In the genomic region with DNA sequence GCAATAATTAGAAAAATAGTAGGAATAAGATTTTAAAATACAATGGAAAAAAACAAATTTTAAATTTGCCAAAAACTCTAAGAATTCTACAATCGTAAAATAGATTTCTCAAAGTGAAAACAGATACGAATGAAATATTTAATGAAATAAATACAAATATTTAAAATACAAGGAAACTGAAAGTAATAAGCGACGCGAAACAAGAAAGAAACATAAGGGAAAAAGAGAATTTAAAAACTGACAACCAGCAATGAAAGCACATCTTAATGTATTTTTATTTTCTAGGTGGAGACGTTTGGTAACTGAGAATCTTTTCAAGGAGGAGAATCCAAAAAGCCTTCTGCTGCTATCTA, we compare ENCODE assay signal across 8 cellular contexts. TPM values are rescaled to one million over a fixed set of nuclear protein-coding genes. Genes with fewer than 3 reads are reported as not detected.
DNase-seq lines count a peak whose midpoint lies in the region; ATAC-seq and TF ChIP-seq lines count a peak whose summit lies in the region.

No MANE protein-coding gene starts in this region.

- no peaks in the 10 kb centered on the region for H3K36me3 ChIP-seq in vagina

- H3K4me1 ChIP-seq in vagina, result no peaks in the 10 kb centered on the region

- peak overlapping the region; percentile 99 for H3K27ac Mint-ChIP-seq in stimulated activated naive CD8-positive, alpha-beta T cell treated with anti-CD3 and anti-CD28 coated beads, Interleukin-15, Interleukin-2, amounts not matched to agents 100 ng/mL and 50 ng/mL, for 24 hours
- H3K27ac Mint-ChIP-seq in mesothelial cell of epicardium, result peak overlapping the region; percentile 79

- ATAC-seq in stimulated activated naive CD8-positive, alpha-beta T cell treated with anti-CD3 and anti-CD28 coated beads, Interleukin-15, Interleukin-2, amounts not matched to agents 100 U/mL and 50 U/mL, for 24 hours, result no peak
- no peak for ATAC-seq in GM21390 (IDR thresholded peaks at IDR 0.05; ENCODE audit: unreplicated experiment)

- no peaks in the 10 kb centered on the region for H3K9me3 Mint-ChIP-seq in stimulated activated naive CD8-positive, alpha-beta T cell treated with anti-CD3 and anti-CD28 coated beads, Interleukin-15, Interleukin-2, amounts not matched to agents 100 ng/mL and 50 ng/mL, for 24 hours
- no peaks in the 10 kb centered on the region for H3K9me3 Mint-ChIP-seq in mesothelial cell of epicardium

- no peaks in the 10 kb centered on the region for H3K9me3 ChIP-seq in vagina

- no peaks in the 10 kb centered on the region for H3K27me3 Mint-ChIP-seq in stimulated activated naive CD8-positive, alpha-beta T cell treated with anti-CD3 and anti-CD28 coated beads, Interleukin-15, Interleukin-2, amounts not matched to agents 100 ng/mL and 50 ng/mL, for 24 hours
- peaks cover 86% of the 10 kb centered on the region for H3K27me3 Mint-ChIP-seq in mesothelial cell of epicardium (ENCODE audit: low read depth)

- H3K4me3 ChIP-seq in cardiac fibroblast (replicated peaks in 1 of 2; ENCODE audit: low read depth in 2 of 2, low read length in 2 of 2) (peak overlapping the region; percentile 56 to 59), vagina (peak overlapping the region; percentile 49 to 58)

- TF ChIP-seq POLR2A in vagina (IDR thresholded peaks at IDR 0.05), result no peak

- H3K27ac ChIP-seq in vagina, result peak overlapping the region; percentile 83

- no peaks in the 10 kb centered on the region for H3K36me3 Mint-ChIP-seq in stimulated activated naive CD8-positive, alpha-beta T cell treated with anti-CD3 and anti-CD28 coated beads, Interleukin-15, Interleukin-2, amounts not matched to agents 100 ng/mL and 50 ng/mL, for 24 hours (ENCODE audit: low read depth)
- H3K36me3 Mint-ChIP-seq in mesothelial cell of epicardium, result no peaks in the 10 kb centered on the region

- TF ChIP-seq CTCF in cardiac fibroblast (IDR thresholded peaks at IDR 0.05; ENCODE audit: low read depth, low read length) (no peak), mesothelial cell of epicardium (IDR thresholded peaks at IDR 0.05; ENCODE audit: unreplicated experiment) (no peak), vagina (IDR thresholded peaks at IDR 0.05) (no peak)

- peaks cover 66% of the 10 kb centered on the region for H3K4me1 Mint-ChIP-seq in stimulated activated naive CD8-positive, alpha-beta T cell treated with anti-CD3 and anti-CD28 coated beads, Interleukin-15, Interleukin-2, amounts not matched to agents 100 ng/mL and 50 ng/mL, for 24 hours (ENCODE audit: low read depth)
- H3K4me1 Mint-ChIP-seq in mesothelial cell of epicardium, result peaks cover 34% of the 10 kb centered on the region

- intact Hi-C loops in vagina (cut with DNase I), result loop anchor here (5.0 kb wide), 1 partner anchor 87 kb away; no protein-coding TSS in a partner anchor

- no peak for DNase-seq in stimulated activated naive CD8-positive, alpha-beta T cell treated with anti-CD3 and anti-CD28 coated beads, Interleukin-15, Interleukin-2, amounts not matched to agents 100 U/mL and 50 U/mL, for 24 hours
- no peak for DNase-seq in cardiac fibroblast (ENCODE audit: low read depth in 2 of 2)
- DNase-seq in mesothelial cell of epicardium (ENCODE audit: low spot score in 2 of 2, unreplicated experiment in 2 of 2), result no peak
- DNase-seq in vagina (ENCODE audit: extremely low spot score in 2 of 2), result no peak
- DNase-seq in GM03348 (ENCODE audit: low spot score), result no peak
- DNase-seq in effector CD8-positive, alpha-beta T cell (lab: John Stamatoyannopoulos, UW), result no peak

- peak overlapping the region; percentile 91 for H3K4me3 Mint-ChIP-seq in stimulated activated naive CD8-positive, alpha-beta T cell treated with anti-CD3 and anti-CD28 coated beads, Interleukin-15, Interleukin-2, amounts not matched to agents 100 ng/mL and 50 ng/mL, for 24 hours
- H3K4me3 Mint-ChIP-seq in mesothelial cell of epicardium, result peak overlapping the region; percentile 71

- no peaks in the 10 kb centered on the region for H3K27me3 ChIP-seq in vagina

RNA-seq across cellular contexts. Expression of gene ANXA2R, which starts 1.0 kb away (rescaled TPM):
- 1.4 to 1.9 TPM (median 1.7 TPM) in 3 replicates for total RNA-seq in mesothelial cell of epicardium
- total RNA-seq in vagina, result 10.6 TPM
